Comparison of ENCODE assay signal across 8 cellular contexts in the genomic region with DNA sequence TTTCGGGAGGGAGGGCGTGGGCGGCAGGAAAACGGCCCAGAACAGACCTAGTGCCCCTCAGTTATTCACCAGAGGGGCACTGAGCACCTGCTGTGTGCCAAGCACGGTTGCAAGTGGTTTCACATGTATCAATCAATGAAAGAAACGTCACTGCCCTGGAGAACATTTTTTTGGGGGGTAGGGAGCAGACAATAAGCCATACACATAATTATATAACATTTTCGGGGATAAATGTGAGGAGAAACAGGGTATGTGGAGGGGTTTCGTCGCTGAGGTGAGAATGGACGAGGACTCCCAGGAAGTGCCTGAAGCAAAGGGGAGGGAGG. TPM values are rescaled to one million over a fixed set of nuclear protein-coding genes. Genes with fewer than 3 reads are reported as not detected.
A peak's percentile ranks its signal among the peaks of the same experiment; 100 is the strongest.
DNase-seq lines count a peak whose midpoint lies in the region; ATAC-seq, FAIRE-seq and TF ChIP-seq lines count a peak whose summit lies in the region.

No MANE protein-coding gene starts in this region.

- H3K4me3 Mint-ChIP-seq in CD14-positive monocyte: peak overlapping the region; percentile 57 to 64
- peak overlapping the region; percentile 38 for H3K4me3 Mint-ChIP-seq in chondrocyte (ENCODE audit: unreplicated experiment)

- H3K27ac ChIP-seq in MM.1S (ENCODE audit: low read length): no peak overlapping the region

- peaks cover 26% of the 10 kb centered on the region for H3K4me1 Mint-ChIP-seq in CD14-positive monocyte
- H3K4me1 Mint-ChIP-seq in chondrocyte (ENCODE audit: low read depth): peaks cover 13% of the 10 kb centered on the region

- peak overlapping the region; percentile 77 for H2AFZ ChIP-seq in MM.1S (ENCODE audit: low read length)
- H2AFZ ChIP-seq in neuron (ENCODE audit: low read depth, low read length): no peak overlapping the region

- H3K9me3 Mint-ChIP-seq in CD14-positive monocyte (peaks cover 6 to 26% (median 21%) of the 10 kb centered on the region in 7 donors), chondrocyte (ENCODE audit: low read depth) (peaks cover 2% of the 10 kb centered on the region)

- peak; percentile 51 for TF ChIP-seq CTCF in CD14-positive monocyte (IDR thresholded peaks at IDR 0.05)
- TF ChIP-seq CTCF in MM.1S (IDR thresholded peaks at IDR 0.05; ENCODE audit: low read length): no peak
- peak; percentile 40 for TF ChIP-seq CTCF in chondrocyte (IDR thresholded peaks at IDR 0.05)

- no peaks in the 10 kb centered on the region for H3K79me2 ChIP-seq in MM.1S (ENCODE audit: low read length)

- no peaks in the 10 kb centered on the region for H3K9me2 ChIP-seq in MM.1S (replicated peaks; ENCODE audit: insufficient read depth, low read length)

- no peaks in the 10 kb centered on the region for H3K36me3 ChIP-seq in MM.1S (replicated peaks; ENCODE audit: insufficient read depth, low read length)
- H3K36me3 ChIP-seq in neuron (ENCODE audit: insufficient read depth, low read length): peaks cover 21% of the 10 kb centered on the region

- H3F3A ChIP-seq in MM.1S (ENCODE audit: insufficient read depth, low read length): no peaks in the 10 kb centered on the region

- intact Hi-C loops in CD14-positive monocyte (cut with micrococcal nuclease): loop anchor here (5.0 to 10.0 kb wide), 5 partner anchors 104 to 334 kb away; a partner anchor contains a TSS

- ATAC-seq in left lobe of liver (no peak), GM18870 (IDR thresholded peaks at IDR 0.05; ENCODE audit: unreplicated experiment) (no peak), HG02571 (IDR thresholded peaks at IDR 0.05; ENCODE audit: unreplicated experiment) (no peak)

- TF ChIP-seq POLR2A in GM12891 (IDR thresholded peaks at IDR 0.05; ENCODE audit: low read depth, low read length): no peak

- no peak for FAIRE-seq in GM12891 (lab: Jason Lieb, UNC)

- H3K27me3 Mint-ChIP-seq in CD14-positive monocyte (ENCODE audit: low read depth in 3 of 3) (peaks cover 0 to 1% (median 0%) of the 10 kb centered on the region in 3 donors), chondrocyte (ENCODE audit: low read depth) (no peaks in the 10 kb centered on the region)

- H3K4me3 ChIP-seq in MM.1S (ENCODE audit: low read length): 0 out of 2 replicates have a peak overlapping the region, but pooled peaks have one; percentile 26
- peak overlapping the region; percentile 28 for H3K4me3 ChIP-seq in neuron (ENCODE audit: low read length)

- peak overlapping the region; percentile 66; the same call in 1 of the 2 replicates for H3K4me2 ChIP-seq in MM.1S (ENCODE audit: low read depth, low read length)

- H3K9me3 ChIP-seq in MM.1S (replicated peaks; ENCODE audit: insufficient read depth, low read length) (no peaks in the 10 kb centered on the region), neuron (ENCODE audit: low read length) (peaks cover 19% of the 10 kb centered on the region)

- H3K27me3 ChIP-seq in MM.1S (replicated peaks; ENCODE audit: insufficient read depth, low read length): no peaks in the 10 kb centered on the region
- no peaks in the 10 kb centered on the region for H3K27me3 ChIP-seq in neuron (ENCODE audit: insufficient read depth, low read length)

- H3K9ac ChIP-seq in MM.1S (ENCODE audit: low read length): no peak overlapping the region

- no peaks in the 10 kb centered on the region for H3K4me1 ChIP-seq in MM.1S (ENCODE audit: low read length)
- H3K4me1 ChIP-seq in neuron (ENCODE audit: insufficient read depth, low read length): no peaks in the 10 kb centered on the region

- H3K27ac Mint-ChIP-seq in CD14-positive monocyte: peak overlapping the region; percentile 5 to 82 (median 40)
- peak overlapping the region; percentile 27 for H3K27ac Mint-ChIP-seq in chondrocyte (ENCODE audit: unreplicated experiment)

- no peak for DNase-seq in CD14-positive monocyte (ENCODE audit: low spot score)
- DNase-seq in MM.1S: no peak
- DNase-seq in chondrocyte (ENCODE audit: low spot score): no peak
- no peak for DNase-seq in GM12891 (ENCODE audit: insufficient read length, low spot score)
- no peak for DNase-seq in left lobe of liver (ENCODE audit: low spot score)

- peaks cover 2 to 16% of the 10 kb centered on the region in 2 donors for H3K36me3 Mint-ChIP-seq in CD14-positive monocyte
- peaks cover 13% of the 10 kb centered on the region for H3K36me3 Mint-ChIP-seq in chondrocyte (ENCODE audit: low read depth)

- no peaks in the 10 kb centered on the region for H4K20me1 ChIP-seq in MM.1S (ENCODE audit: insufficient read depth, low read length)

TF ChIP-seq in GM12891, 5 proteins besides CTCF, POLR2A, EP300 and RAD21:
- no peak for TF ChIP-seq SPI1 (IDR thresholded peaks at IDR 0.05; ENCODE audit: low read depth, low read length)
- TF ChIP-seq TAF1 (IDR thresholded peaks at IDR 0.05; ENCODE audit: low read depth, low read length): no peak
- no peak for TF ChIP-seq PAX5 (IDR thresholded peaks at IDR 0.05; ENCODE audit: insufficient read depth, low read length, severe bottlenecking)

RNA-seq across cellular contexts. Expression of a gene that starts 0.4 kb away (rescaled TPM):
- 1 to 10 TPM; 8.6 to 9.4 TPM for polyA plus RNA-seq in CD14-positive monocyte
- total RNA-seq in chondrocyte: 12.6 to 13.5 TPM (median 13.4 TPM) in 3 replicates
- polyA plus RNA-seq in GM12891 (2012; ENCODE audit: low read depth, missing spikeins): 1.8 TPM
- total RNA-seq in left lobe of liver: 2.6 TPM
